In the genomic region with DNA sequence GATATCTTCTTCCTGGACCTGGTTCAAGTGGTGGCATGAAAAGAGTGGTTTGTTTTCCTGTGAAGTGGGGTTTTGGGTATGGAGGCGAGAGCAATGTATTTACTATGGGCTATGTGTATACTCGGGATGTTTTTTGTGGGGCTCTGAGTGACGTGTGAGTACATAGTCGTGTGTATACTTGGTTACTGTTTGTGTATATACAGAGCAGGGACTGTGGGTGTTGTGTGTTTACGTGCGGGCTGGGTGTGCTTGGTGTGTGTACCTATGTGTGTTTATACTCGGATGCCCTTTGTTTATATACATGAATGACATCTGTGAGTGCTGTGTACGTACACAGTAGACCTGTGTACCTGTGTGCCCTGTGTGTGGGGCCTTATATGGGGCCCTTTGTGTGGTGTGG, we compare ENCODE assay signal across 1 cellular context.
TF ChIP-seq lines count a peak whose summit lies in the region.

No MANE protein-coding gene starts in this region.

TF ChIP-seq in IMR-90, 13 proteins besides CTCF, POLR2A, EP300 and RAD21:
- TF ChIP-seq CHD1 (IDR thresholded peaks at IDR 0.05; ENCODE audit: low read depth, low read length) (no peak), NFE2L2 (IDR thresholded peaks at IDR 0.05; ENCODE audit: low read depth, low read length) (no peak), CEBPB (IDR thresholded peaks at IDR 0.05; ENCODE audit: low read depth, low read length) (no peak), BHLHE40 (IDR thresholded peaks at IDR 0.05; ENCODE audit: low read depth, low read length) (no peak), MAFK (IDR thresholded peaks at IDR 0.05; ENCODE audit: low read depth, low read length) (no peak), MAZ (IDR thresholded peaks at IDR 0.05; ENCODE audit: borderline replicate concordance, low read depth, low read length) (no peak), RFX5 (IDR thresholded peaks at IDR 0.05; ENCODE audit: low read depth, low read length) (no peak), FOS (IDR thresholded peaks at IDR 0.05; ENCODE audit: low read depth, low read length) (no peak), MXI1 (IDR thresholded peaks at IDR 0.05; ENCODE audit: borderline replicate concordance, low read depth, low read length) (no peak), SMC3 (IDR thresholded peaks at IDR 0.05; ENCODE audit: low read depth, low read length) (no peak), ELK1 (IDR thresholded peaks at IDR 0.05; ENCODE audit: borderline replicate concordance, low read depth, low read length) (no peak), RCOR1 (IDR thresholded peaks at IDR 0.05; ENCODE audit: insufficient replicate concordance, low read length) (no peak)
- TF ChIP-seq, protein P1, sequence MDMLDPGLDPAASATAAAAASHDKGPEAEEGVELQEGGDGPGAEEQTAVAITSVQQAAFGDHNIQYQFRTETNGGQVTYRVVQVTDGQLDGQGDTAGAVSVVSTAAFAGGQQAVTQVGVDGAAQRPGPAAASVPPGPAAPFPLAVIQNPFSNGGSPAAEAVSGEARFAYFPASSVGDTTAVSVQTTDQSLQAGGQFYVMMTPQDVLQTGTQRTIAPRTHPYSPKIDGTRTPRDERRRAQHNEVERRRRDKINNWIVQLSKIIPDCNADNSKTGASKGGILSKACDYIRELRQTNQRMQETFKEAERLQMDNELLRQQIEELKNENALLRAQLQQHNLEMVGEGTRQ (IDR thresholded peaks at IDR 0.05; ENCODE audit: low read depth, low read length): no peak
